In the genomic region with DNA sequence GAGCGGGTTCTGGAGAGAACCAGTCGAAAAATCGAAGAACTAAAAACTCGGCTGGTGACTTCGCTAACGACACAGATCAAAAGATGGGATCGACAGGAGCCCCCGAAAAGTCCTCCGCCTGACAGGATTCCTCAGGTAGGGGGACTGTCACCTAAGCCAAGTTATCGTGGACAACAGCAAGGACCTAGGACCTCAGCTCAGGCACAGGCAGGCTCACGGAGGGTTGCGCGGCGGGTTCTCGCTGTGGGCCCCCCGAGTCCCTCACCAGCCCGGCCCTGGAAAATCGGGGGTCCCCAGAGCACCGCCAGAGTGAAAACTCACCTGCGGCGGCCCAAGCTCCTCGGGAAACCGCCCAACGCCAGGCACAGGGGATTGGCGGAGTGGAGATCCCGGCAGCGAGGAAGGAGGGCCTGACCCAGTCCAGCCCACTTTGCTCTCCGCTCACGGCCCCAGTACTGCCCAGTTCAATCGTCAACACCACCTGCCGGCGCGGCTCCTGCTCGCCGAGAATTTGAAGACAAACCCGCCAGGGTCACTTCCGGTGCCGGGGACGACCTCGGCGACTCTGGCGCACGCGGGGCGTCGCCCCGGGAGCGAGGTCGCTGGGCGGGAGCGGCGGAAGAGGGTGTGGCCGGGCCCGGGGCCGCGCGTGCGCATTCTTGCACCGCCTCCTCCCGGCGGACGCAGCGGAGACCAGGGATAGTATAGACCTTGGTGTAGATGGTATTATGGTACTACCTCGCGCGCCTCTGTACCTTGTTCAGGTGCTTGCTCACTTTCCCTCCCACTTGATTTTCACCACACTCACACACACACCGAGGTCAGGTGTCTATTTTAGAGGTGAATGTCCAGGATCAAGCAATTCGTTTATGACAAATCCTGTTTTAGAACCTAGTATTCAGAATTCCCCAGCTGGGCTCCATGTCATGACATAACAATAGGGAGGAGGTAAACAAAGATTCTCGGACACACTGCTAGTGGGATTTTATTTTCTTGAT, we compare ENCODE assay signal across 8 cellular contexts. TPM values are rescaled to one million over a fixed set of nuclear protein-coding genes. Genes with fewer than 3 reads are reported as not detected.
DNase-seq lines count a peak whose midpoint lies in the region; ATAC-seq and TF ChIP-seq lines count a peak whose summit lies in the region.

TSS of gene KATNA1 (minus strand) at position 567 of the 998 bp plus-strand sequence. CDS start 10,167 bp downstream, outside the sequence.

- POLR2A ChIA-PET in naive thymus-derived CD4-positive, alpha-beta T cell (lab: Charles Lee), result interaction anchor here (0.9 kb wide), 1 partner anchor 83 kb away, joined by 3 read pairs; the partner anchor contains the start of gene GINM1

- H3K4me1 ChIP-seq in GM23338 (ENCODE audit: insufficient read depth) (peaks cover 12% of the 10 kb centered on the region; the same call in 1 of the 2 replicates), fibroblast of lung (ENCODE audit: control insufficient read depth, extremely low read depth, insufficient read depth, low read length) (no peaks in the 10 kb centered on the region)
- H3K4me1 ChIP-seq in naive thymus-derived CD4-positive, alpha-beta T cell (ENCODE audit: control insufficient read depth in 2 of 2, insufficient read depth in 2 of 2, low read length in 2 of 2), result peaks cover 7 to 17% of the 10 kb centered on the region in 2 donors

- H3K4me3 Mint-ChIP-seq in GM23338, result peak within 1 kb of the TSS; percentile 94
- H3K4me3 Mint-ChIP-seq in naive thymus-derived CD4-positive, alpha-beta T cell, result peak within 1 kb of the TSS; percentile 83 to 96 (median 91)
- peak within 1 kb of the TSS; percentile 83 for H3K4me3 Mint-ChIP-seq in stimulated activated memory B cell treated with anti-CD40 and anti-IgM and Interleukin-4, amounts not matched to agents 10 μg/mL and 1 μg/mL and 100 μg/mL, for 72 hours

- H3K4me3 ChIP-seq in GM23338, result peak within 1 kb of the TSS; percentile 91
- H3K4me3 ChIP-seq in fibroblast of lung (replicated peaks in 1 of 4; ENCODE audit: control extremely low read depth in 1 of 4, insufficient read depth in 1 of 4, low read depth in 3 of 4, low read length in 4 of 4), result peak within 1 kb of the TSS; percentile 58 to 96 (median 80)
- H3K4me3 ChIP-seq in naive thymus-derived CD4-positive, alpha-beta T cell (ENCODE audit: low read length), result peak within 1 kb of the TSS; percentile 91

- peaks cover 32% of the 10 kb centered on the region for H3K79me2 ChIP-seq in GM23338 (replicated peaks; ENCODE audit: insufficient read depth)
- peaks cover 35% of the 10 kb centered on the region for H3K79me2 ChIP-seq in fibroblast of lung (ENCODE audit: control insufficient read depth, insufficient read depth, low read length)

- H2AFZ ChIP-seq in GM23338 (peak within 1 kb of the TSS; percentile 99), fibroblast of lung (ENCODE audit: low read length) (peak within 1 kb of the TSS; percentile 68)

- TF ChIP-seq CTCF in GM23338 (conservative IDR thresholded peaks at IDR 0.05; ENCODE audit: low read depth in 2 of 2) (no peak), fibroblast of lung (conservative IDR thresholded peaks at IDR 0.05 in 1 of 2, IDR thresholded peaks at IDR 0.05 in 1 of 2; ENCODE audit: low read depth in 1 of 2, low read length in 2 of 2) (no peak)

- DNase-seq in Daoy (ENCODE audit: low read depth), result peak; percentile 96
- DNase-seq in GM23338 (ENCODE audit: low spot score), result peak; percentile 95
- DNase-seq in Kasumi-1 (lab: John Stamatoyannopoulos, UW), result peak; percentile 79 to 90
- DNase-seq in RKO (ENCODE audit: low spot score), result peak; percentile 90
- DNase-seq in activated T-helper 1 cell treated with anti-CD3 and anti-CD28 coated beads, Interleukin-2, amount 50 U/mL, for 16 hours (ENCODE audit: low read depth in 1 of 2, low spot score in 1 of 2), result peak; percentile 68 to 82
- DNase-seq in fibroblast of lung (ENCODE audit: low read depth in 2 of 2), result peak; percentile 64 to 71
- peak; percentile 69 to 95 (median 81) for DNase-seq in naive thymus-derived CD4-positive, alpha-beta T cell

- H3K4me2 ChIP-seq in GM23338 (peak within 1 kb of the TSS; percentile 98), fibroblast of lung (ENCODE audit: extremely low read depth, insufficient read depth, low read length) (peak within 1 kb of the TSS; percentile 61)

- H3K27me3 ChIP-seq in GM23338 (ENCODE audit: insufficient read depth), result no peaks in the 10 kb centered on the region
- H3K27me3 ChIP-seq in fibroblast of lung (ENCODE audit: control insufficient read depth, insufficient read depth, low read length), result no peaks in the 10 kb centered on the region
- H3K27me3 ChIP-seq in naive thymus-derived CD4-positive, alpha-beta T cell (ENCODE audit: control insufficient read depth in 2 of 2, insufficient read depth in 2 of 2, low read length in 2 of 2), result no peaks in the 10 kb centered on the region

- H3K36me3 ChIP-seq in GM23338 (ENCODE audit: insufficient read depth) (no peaks in the 10 kb centered on the region), fibroblast of lung (ENCODE audit: control insufficient read depth, insufficient read depth, low read length) (no peaks in the 10 kb centered on the region)
- H3K36me3 ChIP-seq in naive thymus-derived CD4-positive, alpha-beta T cell (ENCODE audit: control insufficient read depth in 2 of 3, insufficient read depth in 3 of 3, low read length in 3 of 3), result no peaks in the 10 kb centered on the region

- H3K9me3 Mint-ChIP-seq in GM23338, result no peaks in the 10 kb centered on the region
- no peaks in the 10 kb centered on the region for H3K9me3 Mint-ChIP-seq in naive thymus-derived CD4-positive, alpha-beta T cell
- no peaks in the 10 kb centered on the region for H3K9me3 Mint-ChIP-seq in stimulated activated memory B cell treated with anti-CD40 and anti-IgM and Interleukin-4, amounts not matched to agents 10 μg/mL and 1 μg/mL and 100 μg/mL, for 72 hours

- H3F3A ChIP-seq in GM23338 (replicated peaks; ENCODE audit: low read depth), result peaks cover 12% of the 10 kb centered on the region; the same call in 1 of the 2 replicates

- intact Hi-C loops in naive thymus-derived CD4-positive, alpha-beta T cell (cut with micrococcal nuclease), result loop anchor here (1.0 to 10.0 kb wide), 9 partner anchors 16 to 1746 kb away; partner anchors contain the start of genes GINM1 (in 2 of the 2), LATS1 (in 2 of the 2), LRP11 (in 2 of the 2) and PPIL4 (in 2 of the 2)

- peak; percentile 94 for ATAC-seq in GM23338
- ATAC-seq in naive thymus-derived CD4-positive, alpha-beta T cell, result peak; percentile 96
- ATAC-seq in stimulated activated memory B cell treated with anti-CD40 and anti-IgM and Interleukin-4, amounts not matched to agents 10 μg/mL and 1 μg/mL and 100 μg/mL, for 72 hours, result peak; percentile 96

- H3K9me3 ChIP-seq in fibroblast of lung (ENCODE audit: control insufficient read depth, insufficient read depth, low read depth, low read length), result no peaks in the 10 kb centered on the region
- no peaks in the 10 kb centered on the region for H3K9me3 ChIP-seq in naive thymus-derived CD4-positive, alpha-beta T cell (ENCODE audit: control insufficient read depth in 2 of 3, low read length in 3 of 3)

- no peaks in the 10 kb centered on the region for H3K9me2 ChIP-seq in GM23338 (ENCODE audit: insufficient read depth)

- H3K27ac ChIP-seq in GM23338 (ENCODE audit: low read depth) (peak within 1 kb of the TSS; percentile 95), fibroblast of lung (ENCODE audit: insufficient read depth, low read length) (peak within 1 kb of the TSS; percentile 48)
- peak within 1 kb of the TSS; percentile 82 for H3K27ac ChIP-seq in naive thymus-derived CD4-positive, alpha-beta T cell (ENCODE audit: low read depth, low read length)

- H3K4me1 Mint-ChIP-seq in GM23338, result peaks cover 5% of the 10 kb centered on the region; the same call in 1 of the 3 replicates
- H3K4me1 Mint-ChIP-seq in naive thymus-derived CD4-positive, alpha-beta T cell, result peaks cover 2 to 41% (median 33%) of the 10 kb centered on the region in 7 donors
- peaks cover 11% of the 10 kb centered on the region for H3K4me1 Mint-ChIP-seq in stimulated activated memory B cell treated with anti-CD40 and anti-IgM and Interleukin-4, amounts not matched to agents 10 μg/mL and 1 μg/mL and 100 μg/mL, for 72 hours

- H3K27me3 Mint-ChIP-seq in GM23338 (ENCODE audit: insufficient read depth, low read depth, poor library complexity), result peaks cover 6% of the 10 kb centered on the region
- no peaks in the 10 kb centered on the region for H3K27me3 Mint-ChIP-seq in naive thymus-derived CD4-positive, alpha-beta T cell
- no peaks in the 10 kb centered on the region for H3K27me3 Mint-ChIP-seq in stimulated activated memory B cell treated with anti-CD40 and anti-IgM and Interleukin-4, amounts not matched to agents 10 μg/mL and 1 μg/mL and 100 μg/mL, for 72 hours

- H4K20me1 ChIP-seq in GM23338 (replicated peaks; ENCODE audit: insufficient read depth) (no peaks in the 10 kb centered on the region; the same call in none of the 2 replicates), fibroblast of lung (ENCODE audit: control insufficient read depth, extremely low read depth, insufficient read depth, low read length) (no peaks in the 10 kb centered on the region)

- peak within 1 kb of the TSS; percentile 49 for H3K9ac ChIP-seq in fibroblast of lung (ENCODE audit: insufficient read depth, low read length)

- peak within 1 kb of the TSS; percentile 75 for H3K27ac Mint-ChIP-seq in GM23338
- peak within 1 kb of the TSS; percentile 82 to 95 (median 90) for H3K27ac Mint-ChIP-seq in naive thymus-derived CD4-positive, alpha-beta T cell
- peak within 1 kb of the TSS; percentile 87 for H3K27ac Mint-ChIP-seq in stimulated activated memory B cell treated with anti-CD40 and anti-IgM and Interleukin-4, amounts not matched to agents 10 μg/mL and 1 μg/mL and 100 μg/mL, for 72 hours

- H3K36me3 Mint-ChIP-seq in GM23338 (ENCODE audit: low read depth), result no peaks in the 10 kb centered on the region
- H3K36me3 Mint-ChIP-seq in naive thymus-derived CD4-positive, alpha-beta T cell, result peaks cover 0 to 4% (median 0%) of the 10 kb centered on the region in 5 donors
- H3K36me3 Mint-ChIP-seq in stimulated activated memory B cell treated with anti-CD40 and anti-IgM and Interleukin-4, amounts not matched to agents 10 μg/mL and 1 μg/mL and 100 μg/mL, for 72 hours, result no peaks in the 10 kb centered on the region

- CTCF ChIA-PET in naive thymus-derived CD4-positive, alpha-beta T cell (lab: Charles Lee), result no interaction called here

RNA-seq across cellular contexts. Expression of gene KATNA1, which starts in this region (rescaled TPM):
- 54.2 and 69.4 TPM in 2 replicates for total RNA-seq in Daoy (2014; rRNA removed; shearing (Covaris generic))
- total RNA-seq in GM23338 (2014; rRNA removed; shearing (Covaris generic)), result 21.4 and 26.3 TPM in 2 replicates
- 17.2 and 19.1 TPM in 2 replicates for polyA plus RNA-seq in GM23338 (2016; fragmentation: Nextera tagmentation; extraction: Ambion mirVana)
- 36.2 and 37.0 TPM in 2 replicates for total RNA-seq in fibroblast of lung
- 22.5 and 27.9 TPM in 2 replicates for polyA plus RNA-seq in fibroblast of lung
- polyA plus RNA-seq in fibroblast of lung (2012), result 17.9 and 18.0 TPM in 2 replicates
- 3.0 and 6.6 TPM in 2 replicates for polyA minus RNA-seq in fibroblast of lung (ENCODE audit: low replicate concordance)
- 10 to 100 TPM; 14.1 to 22.6 (median 16.7) TPM for total RNA-seq in naive thymus-derived CD4-positive, alpha-beta T cell
- 10 to 100 TPM; 21.7 to 32.8 TPM for polyA plus RNA-seq in naive thymus-derived CD4-positive, alpha-beta T cell

Comparison
In these comparisons a context has a peak if more than half of its experiments do, and no peak if none do; other contexts are left out.
1. Peak in every context shown above with its lines: DNase-seq, ATAC-seq, H3K4me3 ChIP-seq and H3K27ac ChIP-seq.